Comparison of ENCODE assay signal across 18 cellular contexts in genomic region chr14:90034156-90034555, GRCh38. TPM values are rescaled to one million over a fixed set of nuclear protein-coding genes. Genes with fewer than 3 reads are reported as not detected.
DNase-seq lines count a peak whose midpoint lies in the region; ATAC-seq and TF ChIP-seq lines count a peak whose summit lies in the region.
"Had no signal": no experiment of that assay in that cellular context is flagged by ENCODE, and none has a peak within 500 bp of the region (broad histone marks: within the 10 kb centered on the region; RNA-seq: fewer than 3 reads in every experiment).

No MANE protein-coding gene starts in this region.

- H3K4me2 ChIP-seq in KMS-11: peak overlapping the region; percentile 94

- intact Hi-C loops in CD14-positive monocyte (cut with micrococcal nuclease): no loop called here

- H3K4me3 Mint-ChIP-seq in activated naive CD8-positive, alpha-beta T cell treated with anti-CD3 and anti-CD28 coated beads, Interleukin-2, amount 50 U/mL, for 24 hours: no peak overlapping the region
- no peak overlapping the region for H3K4me3 Mint-ChIP-seq in activated naive CD8-positive, alpha-beta T cell treated with anti-CD3 and anti-CD28 coated beads for 36 hours
- H3K4me3 Mint-ChIP-seq in T-helper 17 cell: no peak overlapping the region
- no peak overlapping the region for H3K4me3 Mint-ChIP-seq in CD14-positive monocyte
- H3K4me3 Mint-ChIP-seq: CD8-positive, alpha-beta T cell had no signal

- no peaks in the 10 kb centered on the region for H3K79me2 ChIP-seq in KMS-11 (ENCODE audit: insufficient read depth, low read depth)

- H3K4me1 Mint-ChIP-seq in activated naive CD8-positive, alpha-beta T cell treated with anti-CD3 and anti-CD28 coated beads, Interleukin-2, amount 50 U/mL, for 24 hours: peaks cover 7% of the 10 kb centered on the region
- no peaks in the 10 kb centered on the region for H3K4me1 Mint-ChIP-seq in activated naive CD8-positive, alpha-beta T cell treated with anti-CD3 and anti-CD28 coated beads for 36 hours
- H3K4me1 Mint-ChIP-seq in T-helper 17 cell (no peaks in the 10 kb centered on the region), CD14-positive monocyte (no peaks in the 10 kb centered on the region)

- H3K27ac ChIP-seq in KMS-11: peak overlapping the region; percentile 99
- H3K27ac ChIP-seq: C4-2B, GM23248, HL-60 had no signal

- H3K27me3 Mint-ChIP-seq in activated naive CD8-positive, alpha-beta T cell treated with anti-CD3 and anti-CD28 coated beads, Interleukin-2, amount 50 U/mL, for 24 hours: no peaks in the 10 kb centered on the region
- no peaks in the 10 kb centered on the region for H3K27me3 Mint-ChIP-seq in activated naive CD8-positive, alpha-beta T cell treated with anti-CD3 and anti-CD28 coated beads for 36 hours
- H3K27me3 Mint-ChIP-seq in T-helper 17 cell (no peaks in the 10 kb centered on the region), CD14-positive monocyte (ENCODE audit: low read depth in 3 of 3) (peaks cover 0 to 3% (median 0%) of the 10 kb centered on the region in 3 donors)

- no peak overlapping the region; the same call in 1 of the 2 replicates for H2AFZ ChIP-seq in KMS-11 (ENCODE audit: low read depth)
- H2AFZ ChIP-seq: GM23248 had no signal

- H3K9ac ChIP-seq in KMS-11: peak overlapping the region; percentile 78; the same call in 1 of the 2 replicates
- H3K9ac ChIP-seq: GM23248 had no signal

- H4K20me1 ChIP-seq in KMS-11 (ENCODE audit: insufficient read depth): no peaks in the 10 kb centered on the region

- no peaks in the 10 kb centered on the region for H3K9me3 ChIP-seq in T-helper 17 cell (ENCODE audit: control insufficient read depth, low read length, poor library complexity, severe bottlenecking)
- H3K9me3 ChIP-seq: HAP-1 had no signal

- H3K4me3 ChIP-seq in KMS-11 (IDR thresholded peaks at IDR 0.05; ENCODE audit: insufficient read depth, low read depth, low read length): no peak overlapping the region
- H3K4me3 ChIP-seq: GM23248, HAP-1 had no signal

- H3K27ac Mint-ChIP-seq in activated naive CD8-positive, alpha-beta T cell treated with anti-CD3 and anti-CD28 coated beads, Interleukin-2, amount 50 U/mL, for 24 hours: no peak overlapping the region
- no peak overlapping the region for H3K27ac Mint-ChIP-seq in activated naive CD8-positive, alpha-beta T cell treated with anti-CD3 and anti-CD28 coated beads for 36 hours
- H3K27ac Mint-ChIP-seq in T-helper 17 cell (no peak overlapping the region), CD14-positive monocyte (no peak overlapping the region)
- H3K27ac Mint-ChIP-seq: CD8-positive, alpha-beta T cell had no signal

- H3K36me3 ChIP-seq in KMS-11 (ENCODE audit: insufficient read depth): no peaks in the 10 kb centered on the region

- H3K9me3 Mint-ChIP-seq in activated naive CD8-positive, alpha-beta T cell treated with anti-CD3 and anti-CD28 coated beads, Interleukin-2, amount 50 U/mL, for 24 hours: no peaks in the 10 kb centered on the region
- H3K9me3 Mint-ChIP-seq in activated naive CD8-positive, alpha-beta T cell treated with anti-CD3 and anti-CD28 coated beads for 36 hours: no peaks in the 10 kb centered on the region
- no peaks in the 10 kb centered on the region for H3K9me3 Mint-ChIP-seq in CD14-positive monocyte
- H3K9me3 Mint-ChIP-seq: CD8-positive, alpha-beta T cell had no signal

- ATAC-seq in activated naive CD8-positive, alpha-beta T cell treated with anti-CD3 and anti-CD28 coated beads, Interleukin-2, amount 50 U/mL, for 24 hours: peak; percentile 24
- ATAC-seq in GM18520 (IDR thresholded peaks at IDR 0.05; ENCODE audit: unreplicated experiment): peak; percentile 49
- no peak for ATAC-seq in T-helper 17 cell
- ATAC-seq: CD8-positive, alpha-beta T cell had no signal

- H3K36me3 Mint-ChIP-seq in activated naive CD8-positive, alpha-beta T cell treated with anti-CD3 and anti-CD28 coated beads, Interleukin-2, amount 50 U/mL, for 24 hours (ENCODE audit: low read depth): peaks cover 56% of the 10 kb centered on the region
- peaks cover 43% of the 10 kb centered on the region for H3K36me3 Mint-ChIP-seq in activated naive CD8-positive, alpha-beta T cell treated with anti-CD3 and anti-CD28 coated beads for 36 hours
- H3K36me3 Mint-ChIP-seq in T-helper 17 cell (ENCODE audit: low read depth): peaks cover 8% of the 10 kb centered on the region
- peaks cover 55 to 63% of the 10 kb centered on the region in 2 donors for H3K36me3 Mint-ChIP-seq in CD14-positive monocyte

- TF ChIP-seq CTCF in KMS-11 (conservative IDR thresholded peaks at IDR 0.05; ENCODE audit: low read depth, low read length) (no peak), CD14-positive monocyte (IDR thresholded peaks at IDR 0.05) (no peak)

- DNase-seq in activated naive CD8-positive, alpha-beta T cell treated with anti-CD3 and anti-CD28 coated beads, Interleukin-2, amount 50 U/mL, for 24 hours: no peak
- DNase-seq in activated naive CD8-positive, alpha-beta T cell treated with anti-CD3 and anti-CD28 coated beads for 36 hours: no peak
- DNase-seq in T-helper 17 cell: no peak
- no peak for DNase-seq in CD14-positive monocyte (ENCODE audit: low spot score)
- no peak for DNase-seq in UCSD-AML1 (lab: John Stamatoyannopoulos, UW; ENCODE audit: unreplicated experiment)
- DNase-seq: ACHN; AML-193; Calu3; CD8-positive, alpha-beta T cell; DMS79 treated with DMSO at 0.1 percent for 48 hours; GF-D8; GM23248 had no signal

- no peaks in the 10 kb centered on the region for H3K27me3 ChIP-seq in KMS-11 (ENCODE audit: insufficient read depth, low read depth)

- H3K4me1 ChIP-seq in KMS-11 (ENCODE audit: low read depth, poor library complexity, severe bottlenecking): peaks cover 73% of the 10 kb centered on the region
- H3K4me1 ChIP-seq: HAP-1 had no signal

RNA-seq across cellular contexts. Expression of gene KCNK13, which starts 27.6 kb away (rescaled TPM):
- total RNA-seq in activated naive CD8-positive, alpha-beta T cell treated with anti-CD3 and anti-CD28 coated beads for 36 hours: not detected
- under 1 TPM in 1 of 2 donors, not detected in 1; 0.21 TPM for total RNA-seq in T-helper 17 cell
- 1 to 10 TPM; 2.9 to 4.2 TPM for polyA plus RNA-seq in CD14-positive monocyte
- total RNA-seq: Calu3; CD8-positive, alpha-beta T cell; GM23248 had no signal
- polyA plus RNA-seq: BJ, GM23248 had no signal
